In genomic region chr10:111475720-111476119, GRCh38 we compare ENCODE assay signal across 1 cellular context.
TF ChIP-seq lines count a peak whose summit lies in the region.

No MANE protein-coding gene starts in this region.

TF ChIP-seq in HepG2, 621 proteins besides CTCF, POLR2A, EP300 and RAD21 (continued from another document and continues in another):
- TF ChIP-seq ZFP1 (CRISPR knock-in tag; IDR thresholded peaks at IDR 0.05) = no peak; the same call in 1 of the 2 replicates
- TF ChIP-seq GTF3A (CRISPR knock-in tag; conservative IDR thresholded peaks at IDR 0.05) = no peak
- TF ChIP-seq FOXJ3 (CRISPR knock-in tag; IDR thresholded peaks at IDR 0.05; ENCODE audit: borderline replicate concordance) = peak; percentile 66; the same call in 1 of the 2 replicates
- TF ChIP-seq HINFP (CRISPR knock-in tag; IDR thresholded peaks at IDR 0.05; ENCODE audit: low read depth) = no peak
- no peak for TF ChIP-seq ZNF446 (CRISPR knock-in tag; IDR thresholded peaks at IDR 0.05)
- TF ChIP-seq SOX6 (IDR thresholded peaks at IDR 0.05) = no peak
- peak; percentile 98 for TF ChIP-seq SOX6 (CRISPR knock-in tag; IDR thresholded peaks at IDR 0.05)
- TF ChIP-seq ZSCAN12 (CRISPR knock-in tag; IDR thresholded peaks at IDR 0.05) = no peak
- no peak for TF ChIP-seq PRDM15 (CRISPR knock-in tag; IDR thresholded peaks at IDR 0.05)
- no peak for TF ChIP-seq ATF7 (IDR thresholded peaks at IDR 0.05)
- TF ChIP-seq ATF7 (CRISPR knock-in tag; IDR thresholded peaks at IDR 0.05) = no peak; the same call in 1 of the 2 replicates
- TF ChIP-seq ZNF605 (CRISPR knock-in tag; IDR thresholded peaks at IDR 0.05) = no peak
- no peak for TF ChIP-seq ZBTB38 (CRISPR knock-in tag; IDR thresholded peaks at IDR 0.05)
- peak; percentile 38; the same call in 1 of the 2 replicates for TF ChIP-seq ZNF430 (CRISPR knock-in tag; IDR thresholded peaks at IDR 0.05)
- TF ChIP-seq ZNF629 (CRISPR knock-in tag; conservative IDR thresholded peaks at IDR 0.05) = no peak
- no peak for TF ChIP-seq ZNF883 (CRISPR knock-in tag; IDR thresholded peaks at IDR 0.05; ENCODE audit: not compliant biosample characterization)
- peak; percentile 58; the same call in 1 of the 2 replicates for TF ChIP-seq HNF4G (IDR thresholded peaks at IDR 0.05; ENCODE audit: borderline replicate concordance, low read depth, low read length)
- TF ChIP-seq HNF4G (CRISPR knock-in tag; IDR thresholded peaks at IDR 0.05; ENCODE audit: borderline replicate concordance, low read depth) = no peak
- TF ChIP-seq HNRNPL (IDR thresholded peaks at IDR 0.05; ENCODE audit: low read depth, low read length) = no peak
- no peak for TF ChIP-seq SALL2 (CRISPR knock-in tag; IDR thresholded peaks at IDR 0.05)
- TF ChIP-seq KDM5A (IDR thresholded peaks at IDR 0.05; ENCODE audit: borderline replicate concordance, low read length) = no peak
- TF ChIP-seq CBX2 (IDR thresholded peaks at IDR 0.05; ENCODE audit: low read depth, low read length) = no peak
- no peak for TF ChIP-seq CBX2 (CRISPR knock-in tag; IDR thresholded peaks at IDR 0.05; ENCODE audit: low read depth)
- TF ChIP-seq ZNF652 (CRISPR knock-in tag; IDR thresholded peaks at IDR 0.05; ENCODE audit: borderline replicate concordance, low read depth) = no peak
- no peak for TF ChIP-seq FLYWCH1 (CRISPR knock-in tag; IDR thresholded peaks at IDR 0.05)
- no peak for TF ChIP-seq ZNF749 (CRISPR knock-in tag; IDR thresholded peaks at IDR 0.05; ENCODE audit: borderline replicate concordance)
- TF ChIP-seq PRDM4 (CRISPR knock-in tag; IDR thresholded peaks at IDR 0.05; ENCODE audit: borderline replicate concordance) = no peak
- TF ChIP-seq ETS1 (CRISPR knock-in tag; IDR thresholded peaks at IDR 0.05) = no peak
- no peak for TF ChIP-seq ZNF362 (CRISPR knock-in tag; IDR thresholded peaks at IDR 0.05; ENCODE audit: borderline replicate concordance)
- TF ChIP-seq ARID3A (IDR thresholded peaks at IDR 0.05; ENCODE audit: low read depth, low read length) = peak; percentile 79
- no peak for TF ChIP-seq ZNF777 (CRISPR knock-in tag; IDR thresholded peaks at IDR 0.05)
- no peak for TF ChIP-seq MTF2 (CRISPR knock-in tag; IDR thresholded peaks at IDR 0.05; ENCODE audit: borderline replicate concordance)
- TF ChIP-seq PRDM10 (CRISPR knock-in tag; IDR thresholded peaks at IDR 0.05; ENCODE audit: low read depth) = peak; percentile 51; the same call in 1 of the 2 replicates
- TF ChIP-seq TFE3 (CRISPR knock-in tag; IDR thresholded peaks at IDR 0.05) = no peak
- peak; percentile 57; the same call in 1 of the 2 replicates for TF ChIP-seq ZBTB7B (CRISPR knock-in tag; IDR thresholded peaks at IDR 0.05)
- TF ChIP-seq ZKSCAN1 (IDR thresholded peaks at IDR 0.05; ENCODE audit: low read length) = no peak
- no peak for TF ChIP-seq REL (CRISPR knock-in tag; conservative IDR thresholded peaks at IDR 0.05)
- TF ChIP-seq PAXIP1 (CRISPR knock-in tag; conservative IDR thresholded peaks at IDR 0.05) = peak; percentile 87
- no peak for TF ChIP-seq TMF1 (CRISPR knock-in tag; IDR thresholded peaks at IDR 0.05; ENCODE audit: low read depth)
